In the genomic region with DNA sequence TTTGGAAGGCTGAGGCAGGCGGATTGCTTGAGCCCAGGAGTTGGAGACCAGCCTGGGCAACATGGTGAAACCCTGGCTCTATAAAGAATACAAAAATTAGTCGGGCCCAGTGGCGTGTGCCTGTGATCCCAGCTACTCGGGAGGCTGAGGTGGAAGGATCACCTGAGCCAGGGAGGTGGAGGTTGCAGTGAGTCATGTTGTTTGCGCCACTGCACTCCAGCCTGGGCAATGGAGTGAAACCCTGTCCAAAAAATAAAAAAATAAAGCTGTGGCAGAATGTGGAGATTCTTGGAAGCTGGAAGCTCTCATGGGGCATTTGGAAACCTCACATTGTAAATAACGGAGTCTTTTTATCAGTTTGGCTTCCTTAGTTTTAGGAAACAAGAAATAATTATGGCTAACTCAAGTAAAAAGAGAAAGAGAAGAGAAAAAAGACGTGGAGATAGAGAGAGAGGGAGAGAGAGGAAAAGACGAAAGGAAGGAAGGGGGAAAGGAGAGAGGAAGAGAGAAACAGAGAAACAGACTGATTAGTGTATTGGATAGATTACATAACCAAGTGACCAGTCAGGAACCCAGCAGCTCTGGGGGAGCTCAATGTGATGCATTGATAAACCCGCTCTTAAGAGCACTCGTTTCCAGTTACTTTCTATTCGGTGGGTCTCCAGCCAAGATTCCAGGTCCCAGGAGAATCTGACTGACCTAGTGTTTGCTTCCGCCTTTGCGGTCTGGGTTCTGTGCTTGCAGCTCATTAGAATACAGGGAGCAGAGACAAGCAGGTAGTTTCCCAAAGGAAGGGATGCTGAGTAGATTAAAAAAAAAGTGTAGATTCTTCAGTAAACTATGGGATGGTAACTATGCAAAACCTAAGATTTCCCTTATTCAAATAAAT, we compare ENCODE assay signal across 8 cellular contexts. TPM values are rescaled to one million over a fixed set of nuclear protein-coding genes. Genes with fewer than 3 reads are reported as not detected.
DNase-seq lines count a peak whose midpoint lies in the region; ATAC-seq lines count a peak whose summit lies in the region.

No MANE protein-coding gene starts in this region.

- intact Hi-C loops in activated CD4-positive, alpha-beta memory T cell treated with anti-CD3 and anti-CD28 coated beads for 36 hours (cut with micrococcal nuclease), result loop anchor here (2.0 to 10.0 kb wide), 4 partner anchors 100 to 1617 kb away; partner anchors contain the start of gene LCLAT1

- peak overlapping the region; percentile 82 for H2AFZ ChIP-seq in neuron (ENCODE audit: low read depth, low read length)

- H3K27me3 Mint-ChIP-seq in activated CD4-positive, alpha-beta memory T cell treated with anti-CD3 and anti-CD28 coated beads for 36 hours, result no peaks in the 10 kb centered on the region

- peaks cover 21% of the 10 kb centered on the region for H3K4me1 Mint-ChIP-seq in activated CD4-positive, alpha-beta memory T cell treated with anti-CD3 and anti-CD28 coated beads for 36 hours (ENCODE audit: low read depth)

- H3K4me1 ChIP-seq in neuron (ENCODE audit: insufficient read depth, low read length), result peaks cover 20% of the 10 kb centered on the region

- DNase-seq in SKM-1 treated with dmso at 0.1 percent for 144 hours (lab: John Stamatoyannopoulos, UW; ENCODE audit: unreplicated experiment) (peak; percentile 22), SKM-1 (lab: John Stamatoyannopoulos, UW; ENCODE audit: unreplicated experiment) (no peak), NCI-H1105 (lab: John Stamatoyannopoulos, UW) (peak; percentile 28), germinal center (ENCODE audit: low spot score) (peak; percentile 29), cortex of kidney (lab: John Stamatoyannopoulos, UW) (no peak)
- peak; percentile 15 for DNase-seq in activated CD4-positive, alpha-beta memory T cell treated with anti-CD3 and anti-CD28 coated beads for 36 hours

- no peaks in the 10 kb centered on the region for H3K9me3 ChIP-seq in neuron (ENCODE audit: low read length)

- POLR2A ChIA-PET in activated CD4-positive, alpha-beta memory T cell treated with anti-CD3 and anti-CD28 coated beads for 36 hours (lab: Charles Lee), result interaction anchor here (0.9 to 3.7 kb wide), 4 partner anchors 23 to 104 kb away, joined by 3 to 36 read pairs (median 8); partner anchors contain the start of genes DPY30, MEMO1 and SLC30A6

- CTCF ChIA-PET in activated CD4-positive, alpha-beta memory T cell treated with anti-CD3 and anti-CD28 coated beads for 36 hours (lab: Charles Lee), result interaction anchor here (0.6 to 1.9 kb wide), 3 partner anchors 46 to 109 kb away, joined by 3 to 7 read pairs (median 3); no protein-coding TSS in a partner anchor

- no peak overlapping the region for H3K27ac Mint-ChIP-seq in activated CD4-positive, alpha-beta memory T cell treated with anti-CD3 and anti-CD28 coated beads for 36 hours

- H3K27me3 ChIP-seq in neuron (ENCODE audit: insufficient read depth, low read length), result no peaks in the 10 kb centered on the region

- H3K9me3 Mint-ChIP-seq in activated CD4-positive, alpha-beta memory T cell treated with anti-CD3 and anti-CD28 coated beads for 36 hours, result no peaks in the 10 kb centered on the region

- peaks cover 4% of the 10 kb centered on the region for H3K36me3 ChIP-seq in neuron (ENCODE audit: insufficient read depth, low read length)

- peak overlapping the region; percentile 97 for H3K4me3 Mint-ChIP-seq in activated CD4-positive, alpha-beta memory T cell treated with anti-CD3 and anti-CD28 coated beads for 36 hours

- peaks cover 4% of the 10 kb centered on the region for H3K36me3 Mint-ChIP-seq in activated CD4-positive, alpha-beta memory T cell treated with anti-CD3 and anti-CD28 coated beads for 36 hours

- peak overlapping the region; percentile 77 for H3K4me3 ChIP-seq in neuron (ENCODE audit: low read length)

- no peak for ATAC-seq in HG02884 (IDR thresholded peaks at IDR 0.05; ENCODE audit: unreplicated experiment)

RNA-seq across cellular contexts. Expression of gene SPAST, which starts 1.1 kb away (rescaled TPM):
- total RNA-seq in activated CD4-positive, alpha-beta memory T cell treated with anti-CD3 and anti-CD28 coated beads for 36 hours, result 10 to 100 TPM; 15.3 to 15.8 TPM

RNA-seq across cellular contexts. Expression of gene DPY30, which starts 22.6 kb away (rescaled TPM):
- 10 to 100 TPM; 81.6 to 89.2 TPM for total RNA-seq in activated CD4-positive, alpha-beta memory T cell treated with anti-CD3 and anti-CD28 coated beads for 36 hours

RNA-seq across cellular contexts. Expression of gene MEMO1, which starts 51.4 kb away (rescaled TPM):
- 10 to 100 TPM; 44.7 to 47.6 TPM for total RNA-seq in activated CD4-positive, alpha-beta memory T cell treated with anti-CD3 and anti-CD28 coated beads for 36 hours

Comparison
In these comparisons a context has a peak if more than half of its experiments do, and no peak if none do; other contexts are left out.
1. DNase-seq: peak in SKM-1 treated with dmso at 0.1 percent for 144 hours (single experiment), NCI-H1105 (single experiment), activated CD4-positive, alpha-beta memory T cell treated with anti-CD3 and anti-CD28 coated beads for 36 hours (single experiment) and germinal center (single experiment); none in SKM-1 (single experiment) and cortex of kidney (single experiment).